ENCODE assay signal across 9 cellular contexts in the genomic region with DNA sequence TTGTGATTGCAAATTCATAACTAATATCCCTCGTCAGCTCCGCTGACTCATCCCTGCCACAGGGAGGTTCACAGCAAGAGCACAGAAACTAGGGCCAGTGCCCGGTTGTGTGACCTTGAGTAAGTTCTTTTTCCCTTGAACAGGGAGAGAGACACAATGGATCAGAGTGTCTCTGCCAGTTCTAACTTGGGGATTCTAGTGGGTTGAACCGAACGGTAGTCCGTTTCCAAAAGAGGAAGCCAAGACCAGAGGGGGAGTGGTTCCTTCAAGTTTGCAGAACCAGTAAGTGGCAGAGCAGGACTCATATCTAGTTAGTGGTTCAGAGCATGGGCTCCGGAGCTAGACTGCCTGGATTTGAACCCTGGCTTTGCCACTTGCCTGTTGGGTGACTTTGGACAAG. TPM values are rescaled to one million over a fixed set of nuclear protein-coding genes. Genes with fewer than 3 reads are reported as not detected.
DNase-seq lines count a peak whose midpoint lies in the region; ATAC-seq and TF ChIP-seq lines count a peak whose summit lies in the region.
"Had no signal": no experiment of that assay in that cellular context is flagged by ENCODE, and none has a peak within 500 bp of the region (broad histone marks: within the 10 kb centered on the region; RNA-seq: fewer than 3 reads in every experiment).

No MANE protein-coding gene starts in this region.

- H3K4me1 Mint-ChIP-seq in stimulated activated effector memory CD8-positive, alpha-beta T cell treated with anti-CD3 and anti-CD28 coated beads, Interleukin-12 subunit alpha, Interleukin-12 subunit beta, amount 100 ng/mL, for 72 hours: no peaks in the 10 kb centered on the region
- peaks cover 12% of the 10 kb centered on the region for H3K4me1 Mint-ChIP-seq in T-helper 17 cell

- CTCF ChIA-PET in RWPE1 (lab: Yijun Ruan, JAX): interaction anchor here (0.6 to 5.2 kb wide), 4 partner anchors 12 to 103 kb away, joined by 3 to 52 read pairs (median 10); no protein-coding TSS in a partner anchor

- peak; percentile 65 for ATAC-seq in stimulated activated effector memory CD8-positive, alpha-beta T cell treated with anti-CD3 and anti-CD28 coated beads, Interleukin-12 subunit alpha, Interleukin-12 subunit beta, amount 100 ng/mL, for 72 hours
- no peak for ATAC-seq in T-helper 17 cell
- ATAC-seq in HG03196 (IDR thresholded peaks at IDR 0.05; ENCODE audit: unreplicated experiment): no peak

- no peak overlapping the region for H3K4me3 Mint-ChIP-seq in stimulated activated effector memory CD8-positive, alpha-beta T cell treated with anti-CD3 and anti-CD28 coated beads, Interleukin-12 subunit alpha, Interleukin-12 subunit beta, amount 100 ng/mL, for 72 hours
- H3K4me3 Mint-ChIP-seq in T-helper 17 cell: no peak overlapping the region

- H3K9me3 ChIP-seq in fibroblast of lung (ENCODE audit: control insufficient read depth, insufficient read depth, low read depth, low read length): no peaks in the 10 kb centered on the region
- H3K9me3 ChIP-seq in T-helper 17 cell (ENCODE audit: control insufficient read depth, low read length, poor library complexity, severe bottlenecking): no peaks in the 10 kb centered on the region

- no peaks in the 10 kb centered on the region for H4K20me1 ChIP-seq in fibroblast of lung (ENCODE audit: control insufficient read depth, extremely low read depth, insufficient read depth, low read length)

- no peak overlapping the region for H2AFZ ChIP-seq in fibroblast of lung (ENCODE audit: low read length)

- H3K27ac ChIP-seq in RWPE1 (peak overlapping the region; percentile 76), fibroblast of lung (ENCODE audit: insufficient read depth, low read length) (no peak overlapping the region)

- peak overlapping the region; percentile 20 for H3K4me2 ChIP-seq in fibroblast of lung (ENCODE audit: extremely low read depth, insufficient read depth, low read length)

- H3K4me1 ChIP-seq in fibroblast of lung (ENCODE audit: control insufficient read depth, extremely low read depth, insufficient read depth, low read length): peaks cover 28% of the 10 kb centered on the region

- TF ChIP-seq CTCF in RWPE1 (conservative IDR thresholded peaks at IDR 0.05; ENCODE audit: low read depth) (no peak), fibroblast of lung (conservative IDR thresholded peaks at IDR 0.05 in 1 of 2, IDR thresholded peaks at IDR 0.05 in 1 of 2; ENCODE audit: low read depth in 1 of 2, low read length in 2 of 2) (no peak)

- POLR2A ChIA-PET in RWPE1 (lab: Yijun Ruan, JAX; ENCODE audit: low non-redundant PET): no interaction called here

- no peaks in the 10 kb centered on the region for H3K79me2 ChIP-seq in fibroblast of lung (ENCODE audit: control insufficient read depth, insufficient read depth, low read length)

- no peaks in the 10 kb centered on the region for H3K9me3 Mint-ChIP-seq in stimulated activated effector memory CD8-positive, alpha-beta T cell treated with anti-CD3 and anti-CD28 coated beads, Interleukin-12 subunit alpha, Interleukin-12 subunit beta, amount 100 ng/mL, for 72 hours

- peaks cover 7% of the 10 kb centered on the region; the same call in 1 of the 2 replicates for H3K27me3 ChIP-seq in H7 (ENCODE audit: control insufficient read depth, insufficient read depth, low read length)
- H3K27me3 ChIP-seq in fibroblast of lung (ENCODE audit: control insufficient read depth, insufficient read depth, low read length): no peaks in the 10 kb centered on the region
- H3K27me3 ChIP-seq: cardiac muscle cell had no signal

- peaks cover 23% of the 10 kb centered on the region for H3K27me3 Mint-ChIP-seq in T-helper 17 cell

- H3K27ac Mint-ChIP-seq in stimulated activated effector memory CD8-positive, alpha-beta T cell treated with anti-CD3 and anti-CD28 coated beads, Interleukin-12 subunit alpha, Interleukin-12 subunit beta, amount 100 ng/mL, for 72 hours: no peak overlapping the region
- no peak overlapping the region for H3K27ac Mint-ChIP-seq in T-helper 17 cell

- DNase-seq in H7: peak; percentile 18
- DNase-seq in RWPE1 (ENCODE audit: low spot score): peak; percentile 82
- peak; percentile 60 to 65 for DNase-seq in fibroblast of lung (ENCODE audit: low read depth in 2 of 2)
- no peak for DNase-seq in stimulated activated effector memory CD8-positive, alpha-beta T cell treated with anti-CD3 and anti-CD28 coated beads, Interleukin-12 subunit alpha, Interleukin-12 subunit beta, amount 100 ng/mL, for 72 hours (ENCODE audit: low spot score in 2 of 2)
- no peak for DNase-seq in activated CD4-positive, alpha-beta T cell treated with anti-CD3 and anti-CD28 coated beads, Interleukin-2, amount 50 U/mL, for 4 hours
- no peak for DNase-seq in T-helper 17 cell
- DNase-seq: T-helper 2 cell had no signal

- H3K36me3 ChIP-seq in H7 (replicated peaks; ENCODE audit: control insufficient read depth, insufficient read depth, low read length) (no peaks in the 10 kb centered on the region), fibroblast of lung (ENCODE audit: control insufficient read depth, insufficient read depth, low read length) (no peaks in the 10 kb centered on the region)
- H3K36me3 ChIP-seq: cardiac muscle cell had no signal

- H3K4me3 ChIP-seq in H7 (ENCODE audit: insufficient read depth, low read depth, low read length): no peak overlapping the region
- no peak overlapping the region for H3K4me3 ChIP-seq in fibroblast of lung (replicated peaks in 1 of 4; ENCODE audit: control extremely low read depth in 1 of 4, insufficient read depth in 1 of 4, low read depth in 3 of 4, low read length in 4 of 4)
- H3K4me3 ChIP-seq: cardiac muscle cell had no signal

- H3K9ac ChIP-seq in fibroblast of lung (ENCODE audit: insufficient read depth, low read length): no peak overlapping the region

- peaks cover 4% of the 10 kb centered on the region for H3K36me3 Mint-ChIP-seq in stimulated activated effector memory CD8-positive, alpha-beta T cell treated with anti-CD3 and anti-CD28 coated beads, Interleukin-12 subunit alpha, Interleukin-12 subunit beta, amount 100 ng/mL, for 72 hours
- no peaks in the 10 kb centered on the region for H3K36me3 Mint-ChIP-seq in T-helper 17 cell (ENCODE audit: low read depth)

RNA-seq across cellular contexts. Expression of gene SHISA4, which starts 4.9 kb away (rescaled TPM):
- 3.7 and 6.1 TPM in 2 replicates for total RNA-seq in H7 (2014; rRNA removed; shearing (Covaris generic))
- total RNA-seq in fibroblast of lung (15.4 and 27.1 TPM in 2 replicates), T-helper 17 cell (under 1 TPM; 0.37 to 0.63 TPM)
- polyA plus RNA-seq in fibroblast of lung: 19.0 and 19.2 TPM in 2 replicates
- 33.9 and 36.0 TPM in 2 replicates for polyA plus RNA-seq in fibroblast of lung (2012)
- 85.3 and 92.1 TPM in 2 replicates for polyA minus RNA-seq in fibroblast of lung (ENCODE audit: low replicate concordance)

RNA-seq across cellular contexts. Expression of gene IPO9, which starts 54.8 kb away (rescaled TPM):
- 55.8 and 57.6 TPM in 2 replicates for total RNA-seq in H7 (2014; rRNA removed; shearing (Covaris generic))
- 19.0 and 28.4 TPM in 2 replicates for total RNA-seq in fibroblast of lung
- polyA plus RNA-seq in fibroblast of lung: 29.2 and 44.5 TPM in 2 replicates
- 31.8 and 46.4 TPM in 2 replicates for polyA plus RNA-seq in fibroblast of lung (2012)
- polyA minus RNA-seq in fibroblast of lung (ENCODE audit: low replicate concordance): 54.0 and 56.7 TPM in 2 replicates
- 10 to 100 TPM; 24.0 to 29.3 TPM for total RNA-seq in T-helper 17 cell

Comparison
In these comparisons a context has a peak if more than half of its experiments do, and no peak if none do; other contexts are left out.
1. DNase-seq: peak in H7 (single experiment), RWPE1 (single experiment) and fibroblast of lung (2 of 2); none in stimulated activated effector memory CD8-positive, alpha-beta T cell treated with anti-CD3 and anti-CD28 coated beads, Interleukin-12 subunit alpha, Interleukin-12 subunit beta, amount 100 ng/mL, for 72 hours (0 of 2), activated CD4-positive, alpha-beta T cell treated with anti-CD3 and anti-CD28 coated beads, Interleukin-2, amount 50 U/mL, for 4 hours (0 of 2) and T-helper 17 cell (0 of 3).